Comparison of ENCODE assay signal across 18 cellular contexts in genomic region chr12:117622087-117622486, GRCh38.
"Had no signal": no experiment of that assay in that cellular context is flagged by ENCODE, and none has a peak within 500 bp of the region (broad histone marks: within the 10 kb centered on the region; RNA-seq: fewer than 3 reads in every experiment).

No MANE protein-coding gene starts in this region.

- H3K9me3 ChIP-seq: esophagus squamous epithelium, pancreas, thoracic aorta had no signal

- H3K36me3 ChIP-seq: esophagus squamous epithelium, heart left ventricle, pancreas, thoracic aorta had no signal

- H3K27ac ChIP-seq: coronary artery, dorsolateral prefrontal cortex, esophagus squamous epithelium, heart left ventricle, pancreas, thoracic aorta had no signal

- H3K4me2 ChIP-seq: smooth muscle cell had no signal

- H3K27me3 ChIP-seq: dorsolateral prefrontal cortex, esophagus squamous epithelium, heart left ventricle, pancreas had no signal

- DNase-seq: dorsolateral prefrontal cortex; effector CD8-positive, alpha-beta T cell; esophagus squamous epithelium; heart left ventricle; hypothalamus; kidney glomerular epithelial cell; mesendoderm; naive B cell; occipital lobe; pancreas; right cardiac atrium; stimulated activated CD4-positive, alpha-beta T cell treated with anti-CD3 and anti-CD28 coated beads, Interleukin-4, amount 100 ng/mL, for 1 hour; stimulated activated CD8-positive, alpha-beta memory T cell treated with anti-CD3 and anti-CD28 coated beads, Interleukin-4, amount 100 ng/mL, for 48 hours; trophoblast cell had no signal

- ATAC-seq: heart left ventricle; pancreas; right cardiac atrium; stimulated activated effector memory CD8-positive, alpha-beta T cell treated with anti-CD3 and anti-CD28 coated beads, Interleukin-12 subunit alpha, Interleukin-12 subunit beta, amount 100 ng/mL, for 72 hours had no signal

- H3K4me1 ChIP-seq: esophagus squamous epithelium, heart left ventricle, pancreas had no signal

- H3K4me3 ChIP-seq: coronary artery, dorsolateral prefrontal cortex, esophagus squamous epithelium, heart left ventricle, pancreas, smooth muscle cell, thoracic aorta had no signal
